24 cellular contexts compared by ENCODE assay signal in genomic region chr4:76981649-76982048, GRCh38. TPM values are rescaled to one million over a fixed set of nuclear protein-coding genes. Genes with fewer than 3 reads are reported as not detected.
A peak's percentile ranks its signal among the peaks of the same experiment; 100 is the strongest.
DNase-seq lines count a peak whose midpoint lies in the region; ATAC-seq and TF ChIP-seq lines count a peak whose summit lies in the region.
"Had no signal": no experiment of that assay in that cellular context is flagged by ENCODE, and none has a peak within 500 bp of the region (broad histone marks: within the 10 kb centered on the region; RNA-seq: fewer than 3 reads in every experiment).

No MANE protein-coding gene starts in this region.

- H3K27me3 ChIP-seq in SK-N-SH (ENCODE audit: insufficient read depth): no peaks in the 10 kb centered on the region
- H3K27me3 ChIP-seq: adrenal gland, BE2C, esophagus muscularis mucosa, SJSA1 had no signal

- peaks cover 37% of the 10 kb centered on the region for H3F3A ChIP-seq in SK-N-SH (replicated peaks; ENCODE audit: insufficient read depth)

- H2AFZ ChIP-seq in SK-N-SH (ENCODE audit: low read depth): no peak overlapping the region

- TF ChIP-seq CTCF in SK-N-SH (IDR thresholded peaks at IDR 0.05): no peak
- no peak for TF ChIP-seq CTCF in brain (conservative IDR thresholded peaks at IDR 0.05)
- TF ChIP-seq CTCF in glutamatergic neuron (IDR thresholded peaks at IDR 0.05; ENCODE audit: partially characterized antibody, unreplicated experiment): no peak
- TF ChIP-seq CTCF in retinal pigment epithelial cell (conservative IDR thresholded peaks at IDR 0.05; ENCODE audit: low read depth, low read length): no peak

- H3K9me3 Mint-ChIP-seq in brain (no peaks in the 10 kb centered on the region), glutamatergic neuron (ENCODE audit: unreplicated experiment) (no peaks in the 10 kb centered on the region)

- H3K79me2 ChIP-seq in SK-N-SH (ENCODE audit: insufficient read depth): peaks cover 98% of the 10 kb centered on the region

- peak overlapping the region; percentile 54 to 89 (median 68) for H3K27ac Mint-ChIP-seq in brain
- H3K27ac Mint-ChIP-seq in glutamatergic neuron (ENCODE audit: unreplicated experiment): peak overlapping the region; percentile 69

- no peak overlapping the region for H3K4me3 ChIP-seq in SK-N-SH (ENCODE audit: low read depth in 2 of 2, low read length in 1 of 2)
- no peak overlapping the region for H3K4me3 ChIP-seq in retinal pigment epithelial cell (ENCODE audit: low read length)
- H3K4me3 ChIP-seq: adrenal gland, esophagus muscularis mucosa, K562, lung, psoas muscle, SJSA1 had no signal

- TF ChIP-seq EP300 in SK-N-SH (IDR thresholded peaks at IDR 0.05; ENCODE audit: borderline replicate concordance in 1 of 2, low read depth in 1 of 2, low read length in 1 of 2): no peak

- CTCF ChIA-PET in SK-N-SH (lab: Yijun Ruan, JAX): interaction anchor here (1.3 kb wide), 1 partner anchor 8 kb away, joined by 3 read pairs; no protein-coding TSS in a partner anchor

- DNase-seq in SK-N-SH (no peak), glutamatergic neuron (no peak), retinal pigment epithelial cell (ENCODE audit: low read depth) (peak; percentile 82), left cardiac atrium (no peak)
- no peak for DNase-seq in stimulated activated CD4-positive, alpha-beta T cell treated with anti-CD3 and anti-CD28 coated beads, Interleukin-1b, Interleukin-23, amount 100 ng/mL, for 48 hours
- DNase-seq: adrenal gland; BE2C; caudate nucleus; islet precursor cell; NCI-H187 treated with DMSO at 0.1 percent for 48 hours; NCI-H226; psoas muscle; small intestine; stimulated activated CD4-positive, alpha-beta T cell treated with anti-CD3 and anti-CD28 coated beads, Interleukin-4, amount 100 ng/mL, for 24 hours; T1000 had no signal

- H3K36me3 Mint-ChIP-seq in brain (peaks cover 24% of the 10 kb centered on the region), glutamatergic neuron (ENCODE audit: unreplicated experiment) (no peaks in the 10 kb centered on the region)

- H3K4me2 ChIP-seq in SK-N-SH: peak overlapping the region; percentile 35; the same call in 1 of the 2 replicates

- H3K4me1 Mint-ChIP-seq in brain: peaks cover 100% of the 10 kb centered on the region
- H3K4me1 Mint-ChIP-seq in glutamatergic neuron (ENCODE audit: low read depth, unreplicated experiment): peaks cover 73% of the 10 kb centered on the region

- peaks cover 23 to 69% of the 10 kb centered on the region in 2 experiments for H3K4me1 ChIP-seq in SK-N-SH (ENCODE audit: control insufficient read depth in 1 of 2, insufficient read depth in 2 of 2, low read depth in 1 of 2, low read length in 1 of 2)

- H3K27me3 Mint-ChIP-seq in brain (no peaks in the 10 kb centered on the region), glutamatergic neuron (ENCODE audit: unreplicated experiment) (peaks cover 3% of the 10 kb centered on the region)

- POLR2A ChIA-PET in SK-N-SH (lab: Yijun Ruan, JAX): no interaction called here

- WGBS in SK-N-SH (ENCODE audit: low lambda C conversion rate): 96% methylated on average over 3 of the region's 3 CpGs

- H4K20me1 ChIP-seq in SK-N-SH (ENCODE audit: insufficient read depth): peaks cover 25% of the 10 kb centered on the region

- H3K4me3 Mint-ChIP-seq in brain (peak overlapping the region; percentile 5 to 63 (median 29)), glutamatergic neuron (ENCODE audit: unreplicated experiment) (no peak overlapping the region)

- H3K36me3 ChIP-seq in SK-N-SH (replicated peaks in 1 of 2; ENCODE audit: control insufficient read depth in 1 of 2, insufficient read depth in 2 of 2, low read length in 1 of 2): peaks cover 0 to 3% of the 10 kb centered on the region in 2 experiments
- H3K36me3 ChIP-seq: adrenal gland, BE2C, esophagus muscularis mucosa had no signal

- H3K9me2 ChIP-seq in SK-N-SH: no peaks in the 10 kb centered on the region

- ATAC-seq in SK-N-SH treated with all-trans-retinoic acid at 6 μM for 48 hours (no peak), GM18520 (IDR thresholded peaks at IDR 0.05; ENCODE audit: unreplicated experiment) (no peak), left cardiac atrium (no peak)
- ATAC-seq: activated CD4-positive, CD25-positive, alpha-beta regulatory T cell treated with anti-CD3 and anti-CD28 coated beads, Interleukin-2, amount 50 U/mL, for 24 hours; psoas muscle had no signal

- H3K9me3 ChIP-seq in SK-N-SH: no peaks in the 10 kb centered on the region
- H3K9me3 ChIP-seq: adrenal gland, BE2C, esophagus muscularis mucosa, psoas muscle, SJSA1 had no signal

- no peak for TF ChIP-seq RAD21 in SK-N-SH (IDR thresholded peaks at IDR 0.05; ENCODE audit: low read length)

- H3K27ac ChIP-seq in SK-N-SH (ENCODE audit: low read depth in 2 of 2, low read length in 1 of 2): peak overlapping the region in 1 of 2 experiments; percentile 99; a peak in 1 of 4 replicates
- H3K27ac ChIP-seq: 22Rv1, adrenal gland, esophagus muscularis mucosa, psoas muscle had no signal

- no peak overlapping the region for H3K9ac ChIP-seq in SK-N-SH

- intact Hi-C loops in left cardiac atrium (cut with DNase I): no loop called here

TF ChIP-seq in SK-N-SH, 30 proteins besides CTCF, POLR2A, EP300 and RAD21 (continues in another document):
- TF ChIP-seq ZBTB33 (IDR thresholded peaks at IDR 0.05; ENCODE audit: borderline replicate concordance, low read depth): no peak
- no peak for TF ChIP-seq FOXJ3 (CRISPR knock-in tag; IDR thresholded peaks at IDR 0.05)

TF ChIP-seq in SK-N-SH treated with all-trans-retinoic acid at 6 μM for 48 hours, 23 proteins besides CTCF, POLR2A, EP300 and RAD21:
- TF ChIP-seq POU6F1 (CRISPR knock-in tag; IDR thresholded peaks at IDR 0.05; ENCODE audit: borderline replicate concordance, low read depth): no peak
- TF ChIP-seq OSR1 (CRISPR knock-in tag; IDR thresholded peaks at IDR 0.05): no peak
- no peak for TF ChIP-seq ZC3H10 (CRISPR knock-in tag; IDR thresholded peaks at IDR 0.05)
- no peak for TF ChIP-seq ZNF565 (CRISPR knock-in tag; conservative IDR thresholded peaks at IDR 0.05; ENCODE audit: low read depth)
- no peak for TF ChIP-seq RARB (CRISPR knock-in tag; IDR thresholded peaks at IDR 0.05)
- TF ChIP-seq CSDC2 (CRISPR knock-in tag; IDR thresholded peaks at IDR 0.05): no peak
- no peak for TF ChIP-seq ESRRG (CRISPR knock-in tag; IDR thresholded peaks at IDR 0.05)
- no peak for TF ChIP-seq TCF4 (CRISPR knock-in tag; IDR thresholded peaks at IDR 0.05; ENCODE audit: borderline replicate concordance)

RNA-seq across cellular contexts. Expression of gene SEPTIN11, which starts 32.1 kb away (rescaled TPM):
- 47.4 and 81.9 TPM in 2 replicates for polyA plus RNA-seq in SK-N-SH (2012; rRNA removed)
- polyA plus RNA-seq in SK-N-SH (2012; cell fraction: cytosol; rRNA removed): 75.6 and 89.3 TPM in 2 replicates
- 34.1 and 66.4 TPM in 2 replicates for polyA plus RNA-seq in SK-N-SH (2012; cell fraction: nucleus; rRNA removed)
- polyA plus RNA-seq in brain (ENCODE audit: insufficient read depth, low read depth, low replicate concordance): 35.8 TPM
- 422 TPM for total RNA-seq in glutamatergic neuron (ENCODE audit: unreplicated experiment)
- total RNA-seq in left cardiac atrium: 10 to 100 TPM; 59.6 to 65.6 TPM
